In the genomic region with DNA sequence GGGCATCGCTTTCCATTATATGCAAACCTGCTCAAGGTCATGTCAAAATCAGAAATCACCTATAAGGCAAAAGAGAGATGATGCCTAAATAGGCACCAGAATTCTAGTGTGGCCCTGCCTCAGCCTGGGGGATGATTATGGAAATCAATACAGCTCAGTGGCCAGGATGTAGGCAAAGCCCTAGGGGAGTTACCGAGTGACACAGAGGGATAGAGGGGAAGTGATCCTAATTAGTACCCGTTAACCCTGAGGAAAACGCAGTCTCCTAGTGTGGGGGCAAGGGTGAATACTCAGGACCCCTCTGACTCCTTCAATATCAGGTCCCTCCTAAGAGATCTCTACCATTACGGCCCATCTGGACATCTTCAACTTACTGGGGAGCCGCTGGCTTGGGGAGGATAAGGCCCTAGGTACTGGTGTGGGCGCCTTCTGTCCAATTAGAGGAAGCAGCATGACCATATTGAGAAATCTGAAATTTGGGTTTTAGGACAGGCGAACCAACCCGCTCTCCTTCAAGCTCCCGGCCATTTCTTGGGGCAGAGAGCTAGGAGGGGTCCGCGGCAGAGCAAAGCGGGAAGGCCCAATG, we compare ENCODE assay signal across 8 cellular contexts. TPM values are rescaled to one million over a fixed set of nuclear protein-coding genes. Genes with fewer than 3 reads are reported as not detected.
DNase-seq lines count a peak whose midpoint lies in the region; ATAC-seq and TF ChIP-seq lines count a peak whose summit lies in the region.

No MANE protein-coding gene starts in this region.

- H3K4me1 ChIP-seq in DND-41 (ENCODE audit: insufficient read depth, low read length) (peaks cover 18% of the 10 kb centered on the region), heart right ventricle (peaks cover 0 to 20% (median 14%) of the 10 kb centered on the region in 9 donors), gastrocnemius medialis (peaks cover 0 to 10% of the 10 kb centered on the region in 2 donors)

- peaks cover 2% of the 10 kb centered on the region for H3K27me3 Mint-ChIP-seq in HFFc6 (ENCODE audit: insufficient read depth)
- H3K27me3 Mint-ChIP-seq in activated CD4-positive, alpha-beta memory T cell treated with anti-CD3 and anti-CD28 coated beads for 36 hours = peaks cover 2% of the 10 kb centered on the region

- peaks cover 10% of the 10 kb centered on the region for H3K36me3 Mint-ChIP-seq in HFFc6 (ENCODE audit: low read depth)
- H3K36me3 Mint-ChIP-seq in activated CD4-positive, alpha-beta memory T cell treated with anti-CD3 and anti-CD28 coated beads for 36 hours = peaks cover 4% of the 10 kb centered on the region

- CTCF ChIA-PET in activated CD4-positive, alpha-beta memory T cell treated with anti-CD3 and anti-CD28 coated beads for 36 hours (lab: Charles Lee) = interaction anchor here (0.6 to 1.6 kb wide), 2 partner anchors 24 to 49 kb away, joined by 3 to 5 read pairs; partner anchors contain the start of genes JUP and P3H4

- H3K27me3 ChIP-seq in DND-41 (ENCODE audit: insufficient read depth, low read length, poor library complexity) (no peaks in the 10 kb centered on the region), heart right ventricle (no peaks in the 10 kb centered on the region), gastrocnemius medialis (no peaks in the 10 kb centered on the region)

- no peaks in the 10 kb centered on the region for H4K20me1 ChIP-seq in DND-41 (ENCODE audit: insufficient read depth, low read length)

- TF ChIP-seq POLR2A in gastrocnemius medialis (IDR thresholded peaks at IDR 0.05) = no peak

- peak overlapping the region; percentile 87 for H3K4me3 Mint-ChIP-seq in HFFc6
- H3K4me3 Mint-ChIP-seq in activated CD4-positive, alpha-beta memory T cell treated with anti-CD3 and anti-CD28 coated beads for 36 hours = peak overlapping the region; percentile 79

- DNase-seq in DND-41 = no peak
- no peak for DNase-seq in HFFc6
- DNase-seq in activated CD4-positive, alpha-beta memory T cell treated with anti-CD3 and anti-CD28 coated beads for 36 hours = no peak
- DNase-seq in heart right ventricle = no peak
- no peak for DNase-seq in gastrocnemius medialis
- DNase-seq in activated gamma-delta T cell treated with Interleukin-2 at 50 U/mL for 16 hours = no peak

- no peaks in the 10 kb centered on the region for H3K9me3 Mint-ChIP-seq in HFFc6
- H3K9me3 Mint-ChIP-seq in activated CD4-positive, alpha-beta memory T cell treated with anti-CD3 and anti-CD28 coated beads for 36 hours = no peaks in the 10 kb centered on the region

- H3K9me3 ChIP-seq in DND-41 (ENCODE audit: insufficient read depth, low read length, severe bottlenecking) (no peaks in the 10 kb centered on the region), heart right ventricle (no peaks in the 10 kb centered on the region), gastrocnemius medialis (no peaks in the 10 kb centered on the region)

- peak overlapping the region; percentile 23 for H3K27ac Mint-ChIP-seq in HFFc6
- peak overlapping the region; percentile 18 for H3K27ac Mint-ChIP-seq in activated CD4-positive, alpha-beta memory T cell treated with anti-CD3 and anti-CD28 coated beads for 36 hours

- H3K36me3 ChIP-seq in DND-41 (ENCODE audit: insufficient read depth, low read length) (no peaks in the 10 kb centered on the region), heart right ventricle (peaks cover 0 to 33% (median 12%) of the 10 kb centered on the region in 9 donors), gastrocnemius medialis (peaks cover 0 to 11% of the 10 kb centered on the region in 2 donors)

- 13 to 16% methylated on average over 13 of the region's 13 CpGs for WGBS in heart right ventricle, 2 donors

- peak overlapping the region; percentile 71 for H3K4me2 ChIP-seq in DND-41 (ENCODE audit: insufficient read depth, low read length)

- peak overlapping the region; percentile 64 for H3K9ac ChIP-seq in DND-41 (ENCODE audit: low read depth, low read length)

- no peak for ATAC-seq in DND-41 (ENCODE audit: insufficient read depth, low read depth)
- peak; percentile 13 to 66 (median 41) for ATAC-seq in heart right ventricle
- ATAC-seq in gastrocnemius medialis = peak; percentile 44 to 55
- ATAC-seq in HG02970 (IDR thresholded peaks at IDR 0.05; ENCODE audit: low FRiP score, unreplicated experiment) = no peak
- no peak for ATAC-seq in GM21576 (IDR thresholded peaks at IDR 0.05; ENCODE audit: unreplicated experiment)

- H3K4me1 Mint-ChIP-seq in HFFc6 (ENCODE audit: low read depth) = peaks cover 11% of the 10 kb centered on the region
- peaks cover 14% of the 10 kb centered on the region for H3K4me1 Mint-ChIP-seq in activated CD4-positive, alpha-beta memory T cell treated with anti-CD3 and anti-CD28 coated beads for 36 hours (ENCODE audit: low read depth)

- H3K4me3 ChIP-seq in DND-41 (ENCODE audit: low read depth in 1 of 2, low read length in 2 of 2) = peak overlapping the region; percentile 33 to 60; a peak in 3 of 4 replicates
- peak overlapping the region; percentile 70 to 100 (median 90) for H3K4me3 ChIP-seq in heart right ventricle
- peak overlapping the region; percentile 81 to 94 (median 90) for H3K4me3 ChIP-seq in gastrocnemius medialis

- TF ChIP-seq CTCF in DND-41 (IDR thresholded peaks at IDR 0.05; ENCODE audit: borderline replicate concordance, extremely low read depth, low read length, poor library complexity, severe bottlenecking) (no peak), HFFc6 (IDR thresholded peaks at IDR 0.05) (no peak), heart right ventricle (IDR thresholded peaks at IDR 0.05) (no peak), gastrocnemius medialis (IDR thresholded peaks at IDR 0.05 in 4 of 5, conservative IDR thresholded peaks at IDR 0.05 in 1 of 5) (no peak)

- peak overlapping the region; percentile 84 for H2AFZ ChIP-seq in DND-41 (ENCODE audit: low read depth, low read length)

- POLR2A ChIA-PET in activated CD4-positive, alpha-beta memory T cell treated with anti-CD3 and anti-CD28 coated beads for 36 hours (lab: Charles Lee) = interaction anchor here (1.1 kb wide), 1 partner anchor 29 kb away, joined by 3 read pairs; the partner anchor contains the start of gene KLHL11

- H3K27ac ChIP-seq in DND-41 (ENCODE audit: low read length) (no peak overlapping the region), heart right ventricle (peak overlapping the region in 9 of 10 donors; percentile 60 to 84 (median 75)), gastrocnemius medialis (peak overlapping the region; percentile 68 to 81 (median 70))

- in situ Hi-C loops in gastrocnemius medialis (cut with MboI; ENCODE audit: low sequenced_read_pairs in 4 of 4) = no loop called here

- intact Hi-C loops in activated CD4-positive, alpha-beta memory T cell treated with anti-CD3 and anti-CD28 coated beads for 36 hours (cut with micrococcal nuclease) = no loop called here
- intact Hi-C loops in heart right ventricle (cut with DNase I) (no loop called here), gastrocnemius medialis (cut with DNase I; ENCODE audit: low total_unique reads) (no loop called here)

- H3K79me2 ChIP-seq in DND-41 (ENCODE audit: insufficient read depth, low read length) = no peaks in the 10 kb centered on the region; the same call in 1 of the 2 replicates

RNA-seq across cellular contexts. Expression of gene NT5C3B, which starts 0.7 kb away (rescaled TPM):
- 10 to 100 TPM; 33.9 to 55.2 (median 37.3) TPM for total RNA-seq in HFFc6 (2021; fragmentation: NEBNext Ultra II Directional; extraction: Animal tissue kit (Norgen Biotek cat#: 25700))
- 10 to 100 TPM; 29.0 to 29.5 TPM for total RNA-seq in activated CD4-positive, alpha-beta memory T cell treated with anti-CD3 and anti-CD28 coated beads for 36 hours
- 10 to 100 TPM; 14.5 to 25.0 (median 20.5) TPM for total RNA-seq in heart right ventricle
- polyA plus RNA-seq in heart right ventricle = 10 to 100 TPM; 42.1 to 48.5 TPM
- total RNA-seq in gastrocnemius medialis = 10 to 100 TPM; 13.8 to 27.6 (median 23.1) TPM

RNA-seq across cellular contexts. Expression of gene KLHL10, which starts 2.3 kb away (rescaled TPM):
- not detected for total RNA-seq in HFFc6 (2021; fragmentation: NEBNext Ultra II Directional; extraction: Animal tissue kit (Norgen Biotek cat#: 25700))
- under 1 TPM; 0.12 to 0.29 TPM for total RNA-seq in activated CD4-positive, alpha-beta memory T cell treated with anti-CD3 and anti-CD28 coated beads for 36 hours
- under 1 TPM in 4 of 10 donors, not detected in 6; 0.12 to 0.25 (median 0.18) TPM for total RNA-seq in heart right ventricle
- under 1 TPM in 1 of 2 donors, not detected in 1; 0.01 TPM for polyA plus RNA-seq in heart right ventricle
- under 1 TPM in 1 of 4 donors, not detected in 3; 0.31 TPM for total RNA-seq in gastrocnemius medialis

RNA-seq across cellular contexts. Expression of gene FKBP10, which starts 22.5 kb away (rescaled TPM):
- 100 to 1,000 TPM; 417 to 500 (median 442) TPM for total RNA-seq in HFFc6 (2021; fragmentation: NEBNext Ultra II Directional; extraction: Animal tissue kit (Norgen Biotek cat#: 25700))
- 1 to 10 TPM in 1 of 2 experiments, under 1 TPM in 1; 0.76 to 1.4 TPM for total RNA-seq in activated CD4-positive, alpha-beta memory T cell treated with anti-CD3 and anti-CD28 coated beads for 36 hours
- total RNA-seq in heart right ventricle (10 to 100 TPM in 4 of 10 donors, 1 to 10 TPM in 6; 4.8 to 31.8 (median 8.7) TPM), gastrocnemius medialis (10 to 100 TPM in 2 of 4 donors, 1 to 10 TPM in 2; 7.0 to 12.9 (median 9.7) TPM)
- 10 to 100 TPM; 27.8 to 29.3 TPM for polyA plus RNA-seq in heart right ventricle

RNA-seq across cellular contexts. Expression of gene P3H4, which starts 23.6 kb away (rescaled TPM):
- total RNA-seq in HFFc6 (2021; fragmentation: NEBNext Ultra II Directional; extraction: Animal tissue kit (Norgen Biotek cat#: 25700)) = 10 to 100 TPM; 48.8 to 75.5 (median 50.3) TPM
- total RNA-seq in activated CD4-positive, alpha-beta memory T cell treated with anti-CD3 and anti-CD28 coated beads for 36 hours = 1 to 10 TPM; 2.5 to 2.9 TPM
- total RNA-seq in heart right ventricle (1 to 10 TPM; 2.0 to 7.5 (median 3.8) TPM), gastrocnemius medialis (1 to 10 TPM; 1.8 to 4.0 (median 2.9) TPM)
- polyA plus RNA-seq in heart right ventricle = 1 to 10 TPM; 5.6 to 7.3 TPM

RNA-seq across cellular contexts. Expression of gene KLHL11, which starts 29.9 kb away (rescaled TPM):
- 10 to 100 TPM; 13.4 to 16.2 (median 15.7) TPM for total RNA-seq in HFFc6 (2021; fragmentation: NEBNext Ultra II Directional; extraction: Animal tissue kit (Norgen Biotek cat#: 25700))
- total RNA-seq in activated CD4-positive, alpha-beta memory T cell treated with anti-CD3 and anti-CD28 coated beads for 36 hours = 10 to 100 TPM; 23.6 to 25.2 TPM
- 1 to 10 TPM; 2.1 to 4.9 (median 3.6) TPM for total RNA-seq in heart right ventricle
- 1 to 10 TPM; 1.4 TPM for polyA plus RNA-seq in heart right ventricle
- 1 to 10 TPM; 2.2 to 4.7 (median 3.8) TPM for total RNA-seq in gastrocnemius medialis

Comparison
In these comparisons a context has a peak if more than half of its experiments do, and no peak if none do; other contexts are left out.
1. ATAC-seq: peak in heart right ventricle (8 of 8) and gastrocnemius medialis (2 of 2); none in DND-41 (single experiment), HG02970 (single experiment) and GM21576 (single experiment).
2. RNA of gene FKBP10, which starts 22.5 kb away (total RNA-seq): 417 to 500 TPM in HFFc6; 7.0 to 12.9 TPM in gastrocnemius medialis, 4.8 to 31.8 TPM in heart right ventricle and 0.76 to 1.4 TPM in activated CD4-positive, alpha-beta memory T cell treated with anti-CD3 and anti-CD28 coated beads for 36 hours; every median in the first group is over 10 times any median in the second.
3. Peak in every context shown above with its lines, with median percentiles within 50 percentile points of each other: H3K4me3 ChIP-seq.